ENCODE assay signal across 8 cellular contexts in the genomic region with DNA sequence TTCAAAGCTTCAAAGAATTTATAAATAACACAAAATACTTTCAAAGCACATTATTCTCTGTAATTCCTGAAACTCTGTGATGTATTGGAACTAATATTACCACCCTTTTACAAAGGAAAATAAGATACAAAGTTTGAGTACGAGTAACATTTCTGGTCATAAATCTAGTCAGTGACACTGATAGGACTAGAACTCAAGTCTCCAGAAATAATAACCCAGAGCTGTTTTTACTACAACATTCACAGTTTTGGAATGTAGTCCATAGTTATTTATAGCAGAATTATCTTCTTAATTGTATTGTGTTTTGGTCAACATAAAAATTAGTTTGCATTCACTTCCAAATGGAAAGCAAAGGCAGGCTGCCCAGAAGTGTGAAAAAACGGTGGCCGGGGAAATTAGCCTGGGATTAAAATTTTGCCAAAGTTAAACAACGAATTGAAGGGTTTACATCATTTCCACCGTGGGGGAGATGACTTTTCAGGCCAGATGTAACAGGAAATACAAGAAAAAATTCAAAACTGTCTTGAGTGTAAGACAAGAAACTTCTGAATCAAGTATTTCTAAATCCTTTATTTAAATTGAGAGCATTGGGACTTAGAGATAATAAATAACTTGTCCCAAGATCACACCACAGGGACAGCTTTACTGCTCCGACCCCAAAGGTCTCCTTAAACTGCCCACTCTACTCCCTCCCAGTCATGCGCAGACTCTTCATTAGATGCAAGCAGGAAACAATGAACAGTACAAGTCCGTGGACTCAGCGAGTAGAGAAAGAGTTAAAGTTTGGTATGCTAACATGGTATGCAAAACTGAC.
DNase-seq lines count a peak whose midpoint lies in the region; ATAC-seq and TF ChIP-seq lines count a peak whose summit lies in the region.

No MANE protein-coding gene starts in this region.

- H3K9me3 ChIP-seq in psoas muscle = no peaks in the 10 kb centered on the region

- WGBS in psoas muscle, 3 donors = 11 to 16% (median 13%) methylated on average over 9 of the region's 9 CpGs

- H3K36me3 Mint-ChIP-seq in activated CD4-positive, alpha-beta T cell treated with anti-CD3 and anti-CD28 coated beads, Interleukin-2, amount 10 ng/mL, durations not matched to agents 24 days and 14 days (ENCODE audit: low read depth) = peaks cover 2% of the 10 kb centered on the region

- peak overlapping the region; percentile 86 for H3K27ac ChIP-seq in psoas muscle

- no peak for DNase-seq in activated CD4-positive, alpha-beta T cell treated with anti-CD3 and anti-CD28 coated beads, Interleukin-2, amount 10 ng/mL, durations not matched to agents 24 days and 14 days
- no peak for DNase-seq in activated CD4-positive, alpha-beta T cell treated with anti-CD3 and anti-CD28 coated beads for 1 hour
- DNase-seq in SW480 (ENCODE audit: low spot score) = peak; percentile 33
- DNase-seq in fibroblast of pulmonary artery (ENCODE audit: low read depth) = peak; percentile 65
- no peak for DNase-seq in psoas muscle
- DNase-seq in T1000 (lab: John Stamatoyannopoulos, UW) = no peak
- DNase-seq in ureter (ENCODE audit: low spot score) = no peak

- H3K27ac Mint-ChIP-seq in activated CD4-positive, alpha-beta T cell treated with anti-CD3 and anti-CD28 coated beads, Interleukin-2, amount 10 ng/mL, durations not matched to agents 24 days and 14 days = peak overlapping the region; percentile 84

- H3K27me3 ChIP-seq in psoas muscle (ENCODE audit: insufficient read depth in 3 of 3, low read length in 2 of 3) = no peaks in the 10 kb centered on the region

- H3K27me3 Mint-ChIP-seq in activated CD4-positive, alpha-beta T cell treated with anti-CD3 and anti-CD28 coated beads, Interleukin-2, amount 10 ng/mL, durations not matched to agents 24 days and 14 days = peaks cover 22% of the 10 kb centered on the region

- ATAC-seq in HG02943 (IDR thresholded peaks at IDR 0.05; ENCODE audit: low read depth, unreplicated experiment) (peak; percentile 13), psoas muscle (no peak)

- H3K4me3 Mint-ChIP-seq in activated CD4-positive, alpha-beta T cell treated with anti-CD3 and anti-CD28 coated beads, Interleukin-2, amount 10 ng/mL, durations not matched to agents 24 days and 14 days = peak overlapping the region; percentile 93

- H3K36me3 ChIP-seq in psoas muscle (ENCODE audit: insufficient read depth in 1 of 2, low read depth in 1 of 2) = no peaks in the 10 kb centered on the region

- peaks cover 20% of the 10 kb centered on the region for H3K4me1 Mint-ChIP-seq in activated CD4-positive, alpha-beta T cell treated with anti-CD3 and anti-CD28 coated beads, Interleukin-2, amount 10 ng/mL, durations not matched to agents 24 days and 14 days

- TF ChIP-seq CTCF in fibroblast of pulmonary artery (IDR thresholded peaks at IDR 0.05; ENCODE audit: low read length, missing control alignments) (no peak), psoas muscle (IDR thresholded peaks at IDR 0.05) (no peak)

- no peaks in the 10 kb centered on the region for H3K9me3 Mint-ChIP-seq in activated CD4-positive, alpha-beta T cell treated with anti-CD3 and anti-CD28 coated beads, Interleukin-2, amount 10 ng/mL, durations not matched to agents 24 days and 14 days

- H3K4me3 ChIP-seq in fibroblast of pulmonary artery (replicated peaks; ENCODE audit: low read depth, low read length) (peak overlapping the region; percentile 78), psoas muscle (peak overlapping the region; percentile 90)

- intact Hi-C loops in activated CD4-positive, alpha-beta T cell treated with anti-CD3 and anti-CD28 coated beads, Interleukin-2, amount 10 ng/mL, durations not matched to agents 24 days and 14 days (cut with micrococcal nuclease) = loop anchor here (2.0 to 5.0 kb wide), 2 partner anchors 54 to 129 kb away; partner anchors contain the start of gene TAMM41
- intact Hi-C loops in psoas muscle (cut with DNase I) = no loop called here

- H3K4me1 ChIP-seq in psoas muscle = peaks cover 11% of the 10 kb centered on the region

Comparison
In these comparisons a context has a peak if more than half of its experiments do, and no peak if none do; other contexts are left out.
1. DNase-seq: peak in SW480 (single experiment) and fibroblast of pulmonary artery (single experiment); none in activated CD4-positive, alpha-beta T cell treated with anti-CD3 and anti-CD28 coated beads, Interleukin-2, amount 10 ng/mL, durations not matched to agents 24 days and 14 days (single experiment), activated CD4-positive, alpha-beta T cell treated with anti-CD3 and anti-CD28 coated beads for 1 hour (single experiment), psoas muscle (0 of 2), T1000 (single experiment) and ureter (single experiment).